ENCODE assay signal across 8 cellular contexts in genomic region chr2:128232965-128233789, GRCh38.
DNase-seq lines count a peak whose midpoint lies in the region; ATAC-seq and TF ChIP-seq lines count a peak whose summit lies in the region.

No MANE protein-coding gene starts in this region.

- no peaks in the 10 kb centered on the region for H4K20me1 ChIP-seq in GM23338 (replicated peaks; ENCODE audit: insufficient read depth)

- H3K27ac ChIP-seq in GM23338 (ENCODE audit: low read depth): no peak overlapping the region
- no peak overlapping the region for H3K27ac ChIP-seq in SJCRH30
- no peak overlapping the region for H3K27ac ChIP-seq in neuronal stem cell (replicated peaks; ENCODE audit: low read length)

- H4K91ac ChIP-seq in neuronal stem cell (ENCODE audit: low read depth, low read length, poor library complexity): no peak overlapping the region

- H2AK5ac ChIP-seq in neuronal stem cell (ENCODE audit: low read depth, low read length): peak overlapping the region; percentile 28

- no CpG with 5 or more reads among the region's 84 CpGs for WGBS in neuronal stem cell (ENCODE audit: extremely low coverage in 2 of 2, insufficient read length in 2 of 2, insufficient replicate concordance in 1 of 2), 2 donors

- peak overlapping the region; percentile 83 for H3K9ac ChIP-seq in neuronal stem cell (ENCODE audit: low read depth, low read length, poor library complexity)

- peak overlapping the region; percentile 80 for H3K23ac ChIP-seq in neuronal stem cell (ENCODE audit: low read depth, low read length, poor library complexity)

- H3K4me2 ChIP-seq in GM23338: peak overlapping the region; percentile 91
- H3K4me2 ChIP-seq in neuronal stem cell (ENCODE audit: insufficient read depth, low read length, poor library complexity, severe bottlenecking): peak overlapping the region; percentile 93

- CTCF ChIA-PET in activated naive CD4-positive, alpha-beta T cell treated with anti-CD3 and anti-CD28 coated beads for 36 hours (lab: Charles Lee): interaction anchor here (0.6 to 1.2 kb wide), 3 partner anchors 10 to 64 kb away, joined by 3 to 4 read pairs (median 3); no protein-coding TSS in a partner anchor

- H3K9me2 ChIP-seq in GM23338 (ENCODE audit: insufficient read depth): no peaks in the 10 kb centered on the region

- no peaks in the 10 kb centered on the region for H3K4me1 ChIP-seq in GM23338 (ENCODE audit: insufficient read depth)
- peaks cover 5% of the 10 kb centered on the region; the same call in 1 of the 2 replicates for H3K4me1 ChIP-seq in SJCRH30
- peaks cover 0 to 3% of the 10 kb centered on the region in 2 donors for H3K4me1 ChIP-seq in neuronal stem cell (ENCODE audit: control insufficient read depth in 2 of 2, insufficient read depth in 1 of 2, low read depth in 1 of 2, low read length in 2 of 2)

- H3K36me3 Mint-ChIP-seq in GM23338 (ENCODE audit: low read depth): no peaks in the 10 kb centered on the region
- no peaks in the 10 kb centered on the region for H3K36me3 Mint-ChIP-seq in activated naive CD4-positive, alpha-beta T cell treated with anti-CD3 and anti-CD28 coated beads for 36 hours (ENCODE audit: low read depth)

- peak overlapping the region; percentile 65 for H4K8ac ChIP-seq in neuronal stem cell (ENCODE audit: low read depth, low read length)

- H3K79me1 ChIP-seq in neuronal stem cell (ENCODE audit: low read depth, low read length): peaks cover 2% of the 10 kb centered on the region

- no peaks in the 10 kb centered on the region for H3K9me3 ChIP-seq in SJCRH30 (replicated peaks)
- H3K9me3 ChIP-seq in neuronal stem cell (replicated peaks in 1 of 2; ENCODE audit: control insufficient read depth in 2 of 2, insufficient read depth in 1 of 2, low read depth in 1 of 2, low read length in 2 of 2): no peaks in the 10 kb centered on the region

- intact Hi-C loops in activated naive CD4-positive, alpha-beta T cell treated with anti-CD3 and anti-CD28 coated beads for 36 hours (cut with micrococcal nuclease): loop anchor here (1.0 to 10.0 kb wide), 8 partner anchors 36 to 638 kb away; partner anchors contain the start of genes HS6ST1, POLR2D, SAP130 and UGGT1

- peaks cover 23% of the 10 kb centered on the region for H3K27me3 ChIP-seq in GM23338 (ENCODE audit: insufficient read depth)
- H3K27me3 ChIP-seq in SJCRH30: 0 out of 2 replicates have a peak, but pooled peaks cover 5% of the 10 kb centered on the region
- peaks cover 2 to 10% (median 6%) of the 10 kb centered on the region in 3 experiments for H3K27me3 ChIP-seq in neuronal stem cell (ENCODE audit: control insufficient read depth in 3 of 3, insufficient read depth in 3 of 3, low read depth in 1 of 3, low read length in 3 of 3)

- H3K14ac ChIP-seq in neuronal stem cell (ENCODE audit: low read length): no peak overlapping the region

- DNase-seq in ELF-1 (ENCODE audit: low read depth, low spot score) (peak; percentile 91), GM23338 (ENCODE audit: low spot score) (peak; percentile 94), Kasumi-1 (lab: John Stamatoyannopoulos, UW) (peak; percentile 80 to 81), SJCRH30 (peak; percentile 80), germinal center (ENCODE audit: low spot score) (peak; percentile 93), neuronal stem cell (ENCODE audit: low spot score) (peak; percentile 72), stromal cell of bone marrow (ENCODE audit: low read depth) (peak; percentile 43)
- peak; percentile 91 for DNase-seq in activated naive CD4-positive, alpha-beta T cell treated with anti-CD3 and anti-CD28 coated beads for 36 hours

- peak overlapping the region; percentile 84 for H3K4ac ChIP-seq in neuronal stem cell (ENCODE audit: low read length)

- peaks cover 1% of the 10 kb centered on the region; the same call in 2 of the 3 replicates for H3K4me1 Mint-ChIP-seq in GM23338
- peaks cover 4% of the 10 kb centered on the region for H3K4me1 Mint-ChIP-seq in activated naive CD4-positive, alpha-beta T cell treated with anti-CD3 and anti-CD28 coated beads for 36 hours (ENCODE audit: low read depth)

- H2BK5ac ChIP-seq in neuronal stem cell (ENCODE audit: low read length): peak overlapping the region; percentile 75

- H3K4me3 ChIP-seq in GM23338 (peak overlapping the region; percentile 88), SJCRH30 (peak overlapping the region; percentile 56), neuronal stem cell (ENCODE audit: low read length in 2 of 2) (peak overlapping the region; percentile 59 to 84)

- H3K36me3 ChIP-seq in GM23338 (ENCODE audit: insufficient read depth): no peaks in the 10 kb centered on the region
- H3K36me3 ChIP-seq in SJCRH30: no peaks in the 10 kb centered on the region
- no peaks in the 10 kb centered on the region for H3K36me3 ChIP-seq in neuronal stem cell (replicated peaks in 1 of 2; ENCODE audit: control insufficient read depth in 2 of 2, insufficient read depth in 2 of 2, low read length in 2 of 2)

- peak; percentile 63 to 81 for TF ChIP-seq CTCF in GM23338 (conservative IDR thresholded peaks at IDR 0.05; ENCODE audit: low read depth in 2 of 2)

- H3F3A ChIP-seq in GM23338 (replicated peaks; ENCODE audit: low read depth): no peaks in the 10 kb centered on the region

- no peaks in the 10 kb centered on the region for H3K9me3 Mint-ChIP-seq in GM23338
- no peaks in the 10 kb centered on the region for H3K9me3 Mint-ChIP-seq in activated naive CD4-positive, alpha-beta T cell treated with anti-CD3 and anti-CD28 coated beads for 36 hours

- ATAC-seq in GM23338: peak; percentile 91

- no peaks in the 10 kb centered on the region for H3K79me2 ChIP-seq in GM23338 (replicated peaks; ENCODE audit: insufficient read depth)

- H2BK120ac ChIP-seq in neuronal stem cell (ENCODE audit: low read depth, low read length): peak overlapping the region; percentile 83

- peak overlapping the region; percentile 84 for H2BK12ac ChIP-seq in neuronal stem cell (ENCODE audit: low read length)

- H2BK15ac ChIP-seq in neuronal stem cell (ENCODE audit: low read length): peak overlapping the region; percentile 81

- peaks cover 24% of the 10 kb centered on the region for H3K27me3 Mint-ChIP-seq in GM23338 (ENCODE audit: insufficient read depth, low read depth, poor library complexity)
- no peaks in the 10 kb centered on the region for H3K27me3 Mint-ChIP-seq in activated naive CD4-positive, alpha-beta T cell treated with anti-CD3 and anti-CD28 coated beads for 36 hours (ENCODE audit: low read depth)

- H3K18ac ChIP-seq in neuronal stem cell (ENCODE audit: low read length): peak overlapping the region; percentile 92

- H2AFZ ChIP-seq in GM23338 (peak overlapping the region; percentile 99), neuronal stem cell (ENCODE audit: low read length) (peak overlapping the region; percentile 100)

- no peak overlapping the region for H3K27ac Mint-ChIP-seq in GM23338
- H3K27ac Mint-ChIP-seq in activated naive CD4-positive, alpha-beta T cell treated with anti-CD3 and anti-CD28 coated beads for 36 hours: no peak overlapping the region

- H3K4me3 Mint-ChIP-seq in GM23338: peak overlapping the region; percentile 73
- peak overlapping the region; percentile 71 for H3K4me3 Mint-ChIP-seq in activated naive CD4-positive, alpha-beta T cell treated with anti-CD3 and anti-CD28 coated beads for 36 hours

TF ChIP-seq in GM23338, 12 proteins besides CTCF, POLR2A, EP300 and RAD21:
- peak; percentile 10 for TF ChIP-seq EZH2 (IDR thresholded peaks at IDR 0.05; ENCODE audit: low read depth, unreplicated experiment)
- no peak for TF ChIP-seq NANOG (IDR thresholded peaks at IDR 0.05; ENCODE audit: borderline replicate concordance)
TF ChIP-seq in GM23338: peak in this region for 1.

Comparison
In these comparisons a context has a peak if more than half of its experiments do, and no peak if none do; other contexts are left out.
1. DNase-seq: peak in every context shown above with its lines; median percentile 94 in GM23338; 93 in germinal center; 91 in ELF-1; 91 in activated naive CD4-positive, alpha-beta T cell treated with anti-CD3 and anti-CD28 coated beads for 36 hours; 80 in Kasumi-1; 80 in SJCRH30; 72 in neuronal stem cell; 43 in stromal cell of bone marrow.